ENCODE assay signal across 2 cellular contexts in genomic region chr17:66963521-66964082, GRCh38.
TF ChIP-seq lines count a peak whose summit lies in the region.

No MANE protein-coding gene starts in this region.

TF ChIP-seq in SK-N-SH, 30 proteins besides CTCF, POLR2A, EP300 and RAD21 (continued from another document):
- TF ChIP-seq MEF2A (IDR thresholded peaks at IDR 0.05; ENCODE audit: borderline replicate concordance, low read depth) (no peak), TEAD4 (IDR thresholded peaks at IDR 0.05; ENCODE audit: borderline replicate concordance, insufficient read depth) (no peak), NRF1 (IDR thresholded peaks at IDR 0.05; ENCODE audit: low read depth, low read length) (no peak), TAF1 (IDR thresholded peaks at IDR 0.05; ENCODE audit: borderline replicate concordance, low read depth, low read length) (no peak), FOSL2 (IDR thresholded peaks at IDR 0.05; ENCODE audit: borderline replicate concordance, low read depth) (no peak), IRF3 (IDR thresholded peaks at IDR 0.05; ENCODE audit: low read depth, low read length) (no peak), JUND (IDR thresholded peaks at IDR 0.05) (no peak), USF1 (IDR thresholded peaks at IDR 0.05; ENCODE audit: borderline replicate concordance, low read depth) (no peak), FOXM1 (IDR thresholded peaks at IDR 0.05; ENCODE audit: low read depth) (no peak), RXRA (IDR thresholded peaks at IDR 0.05; ENCODE audit: borderline replicate concordance, low read depth) (no peak), NFIC (IDR thresholded peaks at IDR 0.05; ENCODE audit: borderline replicate concordance) (no peak), RCOR1 (IDR thresholded peaks at IDR 0.05; ENCODE audit: low read length) (no peak), ZBTB33 (IDR thresholded peaks at IDR 0.05; ENCODE audit: borderline replicate concordance, low read depth) (no peak), CHD2 (IDR thresholded peaks at IDR 0.05; ENCODE audit: low read length, partially characterized antibody) (no peak), GABPA (IDR thresholded peaks at IDR 0.05; ENCODE audit: low read depth) (no peak)

TF ChIP-seq in endothelial cell of umbilical vein, 7 proteins besides CTCF, POLR2A, EP300 and RAD21 (continued from another document):
- TF ChIP-seq MAX (IDR thresholded peaks at IDR 0.05; ENCODE audit: insufficient read depth, insufficient read length) = no peak
